ENCODE assay signal across 16 cellular contexts in the genomic region with DNA sequence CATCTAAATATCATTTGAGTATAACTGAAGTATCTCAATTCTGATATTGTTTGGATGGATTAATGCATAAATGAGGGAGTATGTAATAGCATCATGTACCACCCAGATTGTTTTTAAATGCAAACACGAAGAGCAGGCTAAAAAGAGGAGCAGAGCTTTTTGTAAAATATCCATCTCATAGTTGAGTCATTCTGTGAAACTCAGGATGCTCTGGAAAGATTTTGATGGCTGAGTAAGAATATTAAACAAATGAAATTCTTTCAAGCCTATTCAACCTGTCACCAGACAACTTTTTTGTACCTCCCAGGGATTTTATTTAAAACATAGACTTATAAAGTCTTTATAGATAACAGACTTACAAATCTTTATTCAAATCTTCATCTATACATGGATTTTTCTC.
A peak's percentile ranks its signal among the peaks of the same experiment; 100 is the strongest.
DNase-seq lines count a peak whose midpoint lies in the region; TF ChIP-seq lines count a peak whose summit lies in the region.
"Had no signal": no experiment of that assay in that cellular context is flagged by ENCODE, and none has a peak within 500 bp of the region (broad histone marks: within the 10 kb centered on the region; RNA-seq: fewer than 3 reads in every experiment).

No MANE protein-coding gene starts in this region.

- no peaks in the 10 kb centered on the region for H3K4me1 ChIP-seq in adipocyte (ENCODE audit: control insufficient read depth, insufficient read depth, low read length)
- no peaks in the 10 kb centered on the region for H3K4me1 ChIP-seq in fibroblast of lung (ENCODE audit: control insufficient read depth, extremely low read depth, insufficient read depth, low read length)

- no peak overlapping the region for H3K9ac ChIP-seq in adipocyte (ENCODE audit: low read length)
- no peak overlapping the region for H3K9ac ChIP-seq in fibroblast of lung (ENCODE audit: insufficient read depth, low read length)
- H3K9ac ChIP-seq: GM23248 had no signal

- H3K4me3 ChIP-seq in adipocyte (ENCODE audit: low read length) (no peak overlapping the region), fibroblast of lung (replicated peaks in 1 of 4; ENCODE audit: control extremely low read depth in 1 of 4, insufficient read depth in 1 of 4, low read depth in 3 of 4, low read length in 4 of 4) (no peak overlapping the region)
- H3K4me3 ChIP-seq: GM23248 had no signal

- peaks cover 10% of the 10 kb centered on the region for H3K4me1 Mint-ChIP-seq in osteocyte (ENCODE audit: unreplicated experiment)
- H3K4me1 Mint-ChIP-seq: CD4-positive, CD25-positive, alpha-beta regulatory T cell had no signal

- H3K36me3 ChIP-seq in adipocyte (ENCODE audit: control insufficient read depth, insufficient read depth, low read length, severe bottlenecking) (no peaks in the 10 kb centered on the region), fibroblast of lung (ENCODE audit: control insufficient read depth, insufficient read depth, low read length) (no peaks in the 10 kb centered on the region)

- H3K9me3 Mint-ChIP-seq in osteocyte (ENCODE audit: unreplicated experiment) = no peaks in the 10 kb centered on the region

- no peaks in the 10 kb centered on the region for H3K27me3 ChIP-seq in adipocyte (replicated peaks; ENCODE audit: control insufficient read depth, insufficient read depth, low read length)
- no peaks in the 10 kb centered on the region for H3K27me3 ChIP-seq in fibroblast of lung (ENCODE audit: control insufficient read depth, insufficient read depth, low read length)

- no peaks in the 10 kb centered on the region for H4K20me1 ChIP-seq in fibroblast of lung (ENCODE audit: control insufficient read depth, extremely low read depth, insufficient read depth, low read length)

- no peaks in the 10 kb centered on the region for H3K79me2 ChIP-seq in fibroblast of lung (ENCODE audit: control insufficient read depth, insufficient read depth, low read length)

- no peak overlapping the region for H3K27ac ChIP-seq in fibroblast of lung (ENCODE audit: insufficient read depth, low read length)
- H3K27ac ChIP-seq: GM23248 had no signal

- H3K4me3 Mint-ChIP-seq in osteocyte (ENCODE audit: unreplicated experiment) = no peak overlapping the region
- H3K4me3 Mint-ChIP-seq: CD4-positive, CD25-positive, alpha-beta regulatory T cell had no signal

- no peak overlapping the region for H2AFZ ChIP-seq in fibroblast of lung (ENCODE audit: low read length)
- H2AFZ ChIP-seq: GM23248 had no signal

- H3K27ac Mint-ChIP-seq in osteocyte (ENCODE audit: unreplicated experiment) = peak overlapping the region; percentile 23
- H3K27ac Mint-ChIP-seq: CD4-positive, CD25-positive, alpha-beta regulatory T cell had no signal

- TF ChIP-seq CTCF in fibroblast of lung (conservative IDR thresholded peaks at IDR 0.05 in 1 of 2, IDR thresholded peaks at IDR 0.05 in 1 of 2; ENCODE audit: low read depth in 1 of 2, low read length in 2 of 2) (no peak), osteocyte (IDR thresholded peaks at IDR 0.05) (no peak)

- H3K9me3 ChIP-seq in adipocyte (ENCODE audit: control insufficient read depth, low read length) (no peaks in the 10 kb centered on the region), fibroblast of lung (ENCODE audit: control insufficient read depth, insufficient read depth, low read depth, low read length) (no peaks in the 10 kb centered on the region)

- no peaks in the 10 kb centered on the region for H3K36me3 Mint-ChIP-seq in osteocyte (ENCODE audit: unreplicated experiment)
- H3K36me3 Mint-ChIP-seq: CD4-positive, CD25-positive, alpha-beta regulatory T cell had no signal

- no peaks in the 10 kb centered on the region for H3K27me3 Mint-ChIP-seq in osteocyte (ENCODE audit: unreplicated experiment)
- H3K27me3 Mint-ChIP-seq: CD4-positive, CD25-positive, alpha-beta regulatory T cell had no signal

- H3K4me2 ChIP-seq in fibroblast of lung (ENCODE audit: extremely low read depth, insufficient read depth, low read length) = peak overlapping the region; percentile 30

- DNase-seq in EH (ENCODE audit: low read depth) (peak; percentile 50), adipocyte (ENCODE audit: low read depth) (peak; percentile 42), fibroblast of lung (ENCODE audit: low read depth in 2 of 2) (peak; percentile 25 to 32), osteocyte (ENCODE audit: extremely low spot score, unreplicated experiment) (no peak), NCI-H345 (lab: John Stamatoyannopoulos, UW) (no peak), NCI-H2227 treated with DMSO at 0.1 percent for 48 hours (lab: John Stamatoyannopoulos, UW) (no peak)
- no peak for DNase-seq in stimulated activated CD4-positive, alpha-beta T cell treated with anti-CD3 and anti-CD28 coated beads, Interleukin-12 subunit alpha, Interleukin-12 subunit beta, amount 100 ng/mL, for 4 hours
- DNase-seq in stimulated activated CD4-positive, alpha-beta T cell treated with anti-CD3 and anti-CD28 coated beads, Interleukin-2, amount 100 ng/mL, for 48 hours = no peak
- DNase-seq: CD4-positive, CD25-positive, alpha-beta regulatory T cell; GDM1; GM23248; KBM-7; NCI-H1092; NCI-H1694; NCI-H446 treated with DMSO at 0.1 percent for 48 hours; NCI-H774 had no signal

Comparison
In these comparisons a context has a peak if more than half of its experiments do, and no peak if none do; other contexts are left out.
1. DNase-seq: peak in EH (single experiment), adipocyte (single experiment) and fibroblast of lung (2 of 2); none in osteocyte (single experiment), NCI-H345 (single experiment), stimulated activated CD4-positive, alpha-beta T cell treated with anti-CD3 and anti-CD28 coated beads, Interleukin-12 subunit alpha, Interleukin-12 subunit beta, amount 100 ng/mL, for 4 hours (single experiment), stimulated activated CD4-positive, alpha-beta T cell treated with anti-CD3 and anti-CD28 coated beads, Interleukin-2, amount 100 ng/mL, for 48 hours (0 of 2) and NCI-H2227 treated with DMSO at 0.1 percent for 48 hours (single experiment).